Comparison of ENCODE assay signal across 1 cellular context in genomic region chr4:127247293-127247952, GRCh38.
TF ChIP-seq lines count a peak whose summit lies in the region.

No MANE protein-coding gene starts in this region.

TF ChIP-seq in K562, 482 proteins besides CTCF, POLR2A, EP300 and RAD21 (continued from another document):
- no peak for TF ChIP-seq PRPF4 (IDR thresholded peaks at IDR 0.05; ENCODE audit: insufficient read depth, low read depth, low read length, poor library complexity, severe bottlenecking)
- no peak for TF ChIP-seq ZNF146 (CRISPR knock-in tag; IDR thresholded peaks at IDR 0.05; ENCODE audit: unreplicated experiment)
- TF ChIP-seq BMI1 (IDR thresholded peaks at IDR 0.05; ENCODE audit: low read length): no peak
- TF ChIP-seq, protein P1, sequence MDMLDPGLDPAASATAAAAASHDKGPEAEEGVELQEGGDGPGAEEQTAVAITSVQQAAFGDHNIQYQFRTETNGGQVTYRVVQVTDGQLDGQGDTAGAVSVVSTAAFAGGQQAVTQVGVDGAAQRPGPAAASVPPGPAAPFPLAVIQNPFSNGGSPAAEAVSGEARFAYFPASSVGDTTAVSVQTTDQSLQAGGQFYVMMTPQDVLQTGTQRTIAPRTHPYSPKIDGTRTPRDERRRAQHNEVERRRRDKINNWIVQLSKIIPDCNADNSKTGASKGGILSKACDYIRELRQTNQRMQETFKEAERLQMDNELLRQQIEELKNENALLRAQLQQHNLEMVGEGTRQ (CRISPR knock-in tag; IDR thresholded peaks at IDR 0.05): no peak
- no peak for TF ChIP-seq FOXJ2 (tag; IDR thresholded peaks at IDR 0.05)
- TF ChIP-seq ARID2 (IDR thresholded peaks at IDR 0.05): no peak
- 0 out of 2 replicates have a peak, but pooled peaks have one; percentile 25 for TF ChIP-seq CREM (IDR thresholded peaks at IDR 0.05; ENCODE audit: low read depth)
- TF ChIP-seq MLX (CRISPR knock-in tag; conservative IDR thresholded peaks at IDR 0.05): no peak
- TF ChIP-seq MTA3 (IDR thresholded peaks at IDR 0.05; ENCODE audit: borderline replicate concordance): 0 out of 2 replicates have a peak, but pooled peaks have one; percentile 43
- no peak for TF ChIP-seq MNT (conservative IDR thresholded peaks at IDR 0.05)
- TF ChIP-seq ZNF75A (CRISPR knock-in tag; IDR thresholded peaks at IDR 0.05): no peak
- TF ChIP-seq RFX1 (IDR thresholded peaks at IDR 0.05): no peak
- no peak for TF ChIP-seq MCM7 (IDR thresholded peaks at IDR 0.05)
- no peak for TF ChIP-seq ESRRB (CRISPR knock-in tag; IDR thresholded peaks at IDR 0.05; ENCODE audit: borderline replicate concordance)
- no peak for TF ChIP-seq HCFC1 (IDR thresholded peaks at IDR 0.05; ENCODE audit: low read depth, low read length)
- peak; percentile 46; the same call in 1 of the 2 replicates for TF ChIP-seq ZNF766 (CRISPR knock-in tag; conservative IDR thresholded peaks at IDR 0.05)
- TF ChIP-seq BHLHE40 (IDR thresholded peaks at IDR 0.05; ENCODE audit: low read length): no peak
- TF ChIP-seq CAMTA2 (CRISPR knock-in tag; conservative IDR thresholded peaks at IDR 0.05): no peak
